Comparison of ENCODE assay signal across 1 cellular context in the genomic region with DNA sequence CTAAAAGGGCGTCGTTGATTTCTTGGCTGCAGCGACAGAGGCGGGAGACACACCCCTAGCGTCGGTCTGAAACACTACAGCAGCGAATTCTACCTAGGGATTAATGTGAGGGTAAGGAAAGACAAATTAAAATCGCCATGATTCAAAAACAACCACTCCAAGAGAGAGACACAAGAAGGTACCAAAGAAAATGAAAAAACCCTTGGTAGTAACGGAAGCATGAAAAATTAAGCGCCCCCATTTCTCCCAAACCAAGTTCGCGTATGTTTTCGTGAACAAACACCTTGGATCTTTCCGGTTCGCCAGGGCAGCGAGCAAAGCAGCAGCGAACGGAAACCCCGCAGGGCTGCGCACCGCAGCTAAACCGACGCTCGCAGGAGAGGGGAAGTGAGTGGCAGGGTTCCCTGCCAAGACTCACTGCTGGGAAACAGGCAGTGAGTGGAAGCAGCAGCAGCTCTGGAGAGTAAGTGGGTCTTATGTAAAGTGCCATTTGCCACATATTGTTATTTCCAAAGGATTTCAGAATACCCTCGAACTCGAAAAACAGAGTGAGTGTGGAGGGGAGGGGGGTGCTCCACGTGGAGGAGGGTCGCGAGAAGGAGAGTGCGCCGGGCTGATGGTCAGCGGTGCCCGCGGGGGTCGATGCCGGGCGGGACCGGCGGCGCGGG.
A peak's percentile ranks its signal among the peaks of the same experiment; 100 is the strongest.
TF ChIP-seq lines count a peak whose summit lies in the region.

No MANE protein-coding gene starts in this region.

TF ChIP-seq in K562, 482 proteins besides CTCF, POLR2A, EP300 and RAD21 (continued from another document and continues in another):
- TF ChIP-seq POLR2B (IDR thresholded peaks at IDR 0.05; ENCODE audit: low read depth, partially characterized antibody) (no peak), NEUROD1 (IDR thresholded peaks at IDR 0.05; ENCODE audit: borderline replicate concordance, low read depth, low read length, partially characterized antibody) (peak; percentile 31), PHB (CRISPR knock-in tag; IDR thresholded peaks at IDR 0.05) (no peak), DACH1 (IDR thresholded peaks at IDR 0.05; ENCODE audit: partially characterized antibody) (no peak), FOXA1 (IDR thresholded peaks at IDR 0.05; ENCODE audit: borderline replicate concordance) (no peak), RBM17 (IDR thresholded peaks at IDR 0.05; ENCODE audit: borderline replicate concordance, low read depth, low read length) (no peak), NR1H2 (CRISPR knock-in tag; IDR thresholded peaks at IDR 0.05) (no peak), KLF13 (tag; IDR thresholded peaks at IDR 0.05; ENCODE audit: borderline replicate concordance, low read depth) (no peak), TBP (optimal IDR thresholded peaks at IDR 0.05; ENCODE audit: low read depth, low read length) (no peak), FOXA3 (CRISPR knock-in tag; conservative IDR thresholded peaks at IDR 0.05 in 1 of 2, IDR thresholded peaks at IDR 0.05 in 1 of 2) (no peak), KLF6 (CRISPR knock-in tag; IDR thresholded peaks at IDR 0.05; ENCODE audit: borderline replicate concordance) (no peak), SP1 (CRISPR knock-in tag; IDR thresholded peaks at IDR 0.05) (no peak; the same call in 1 of the 2 replicates), BRD9 (IDR thresholded peaks at IDR 0.05; ENCODE audit: low read depth, partially characterized antibody) (no peak), PRPF4 (IDR thresholded peaks at IDR 0.05; ENCODE audit: insufficient read depth, low read depth, low read length, poor library complexity, severe bottlenecking) (no peak), THAP7 (CRISPR knock-in tag; IDR thresholded peaks at IDR 0.05) (no peak), NFRKB (IDR thresholded peaks at IDR 0.05; ENCODE audit: low read depth) (no peak), HNRNPLL (IDR thresholded peaks at IDR 0.05; ENCODE audit: low read depth, low read length, poor library complexity, severe bottlenecking) (peak; percentile 96), ZNF408 (CRISPR knock-in tag; IDR thresholded peaks at IDR 0.05; ENCODE audit: low read depth) (no peak), ARID2 (IDR thresholded peaks at IDR 0.05) (no peak), POLR2AphosphoS5 (IDR thresholded peaks at IDR 0.05; ENCODE audit: control insufficient read depth, insufficient read depth, low read depth, low read length) (no peak; the same call in 1 of the 2 replicates), NR0B1 (IDR thresholded peaks at IDR 0.05; ENCODE audit: partially characterized antibody) (no peak), CHD2 (IDR thresholded peaks at IDR 0.05; ENCODE audit: low read depth, low read length) (no peak), TGIF2 (CRISPR knock-in tag; IDR thresholded peaks at IDR 0.05) (no peak), ZNF699 (CRISPR knock-in tag; IDR thresholded peaks at IDR 0.05; ENCODE audit: insufficient replicate concordance) (no peak), ZNF146 (CRISPR knock-in tag; IDR thresholded peaks at IDR 0.05; ENCODE audit: unreplicated experiment) (no peak), ILF3 (IDR thresholded peaks at IDR 0.05; ENCODE audit: borderline replicate concordance) (no peak), POLR3G (IDR thresholded peaks at IDR 0.05; ENCODE audit: extremely low read depth, insufficient read length, insufficient replicate concordance) (no peak), NRF1 (conservative IDR thresholded peaks at IDR 0.05 in 1 of 2, IDR thresholded peaks at IDR 0.05 in 1 of 2) (peak; percentile 80 to 82), ETV5 (CRISPR knock-in tag; IDR thresholded peaks at IDR 0.05; ENCODE audit: low read depth) (peak; percentile 10; the same call in 1 of the 2 replicates), PCBP2 (IDR thresholded peaks at IDR 0.05; ENCODE audit: low read depth, low read length, poor library complexity, severe bottlenecking) (no peak), ZNF77 (CRISPR knock-in tag; IDR thresholded peaks at IDR 0.05) (no peak), DNMT1 (IDR thresholded peaks at IDR 0.05) (no peak), ZNF184 (CRISPR knock-in tag; IDR thresholded peaks at IDR 0.05) (no peak), NFXL1 (CRISPR knock-in tag; IDR thresholded peaks at IDR 0.05) (no peak), SREBF1 (IDR thresholded peaks at IDR 0.05; ENCODE audit: borderline replicate concordance, low read depth, low read length) (no peak), ERF (CRISPR knock-in tag; IDR thresholded peaks at IDR 0.05) (no peak), RBM22 (IDR thresholded peaks at IDR 0.05; ENCODE audit: low read depth, low read length, poor library complexity, severe bottlenecking) (no peak), GATA2 (CRISPR knock-in tag; IDR thresholded peaks at IDR 0.05) (no peak), ZNF436 (CRISPR knock-in tag; IDR thresholded peaks at IDR 0.05) (no peak), SRSF7 (optimal IDR thresholded peaks at IDR 0.05; ENCODE audit: low read depth, low read length) (no peak), HNRNPH1 (optimal IDR thresholded peaks at IDR 0.05; ENCODE audit: low read depth, low read length) (no peak), POLR2AphosphoS2 (IDR thresholded peaks at IDR 0.05; ENCODE audit: low read length) (no peak), BMI1 (IDR thresholded peaks at IDR 0.05; ENCODE audit: low read length) (no peak), PURB (CRISPR knock-in tag; IDR thresholded peaks at IDR 0.05; ENCODE audit: low read depth) (no peak), HMGXB4 (CRISPR knock-in tag; IDR thresholded peaks at IDR 0.05) (no peak)
- TF ChIP-seq, protein P1, sequence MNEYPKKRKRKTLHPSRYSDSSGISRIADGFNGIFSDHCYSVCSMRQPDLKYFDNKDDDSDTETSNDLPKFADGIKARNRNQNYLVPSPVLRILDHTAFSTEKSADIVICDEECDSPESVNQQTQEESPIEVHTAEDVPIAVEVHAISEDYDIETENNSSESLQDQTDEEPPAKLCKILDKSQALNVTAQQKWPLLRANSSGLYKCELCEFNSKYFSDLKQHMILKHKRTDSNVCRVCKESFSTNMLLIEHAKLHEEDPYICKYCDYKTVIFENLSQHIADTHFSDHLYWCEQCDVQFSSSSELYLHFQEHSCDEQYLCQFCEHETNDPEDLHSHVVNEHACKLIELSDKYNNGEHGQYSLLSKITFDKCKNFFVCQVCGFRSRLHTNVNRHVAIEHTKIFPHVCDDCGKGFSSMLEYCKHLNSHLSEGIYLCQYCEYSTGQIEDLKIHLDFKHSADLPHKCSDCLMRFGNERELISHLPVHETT (CRISPR knock-in tag; conservative IDR thresholded peaks at IDR 0.05 in 1 of 2, IDR thresholded peaks at IDR 0.05 in 1 of 2) = no peak
- TF ChIP-seq, protein P2, sequence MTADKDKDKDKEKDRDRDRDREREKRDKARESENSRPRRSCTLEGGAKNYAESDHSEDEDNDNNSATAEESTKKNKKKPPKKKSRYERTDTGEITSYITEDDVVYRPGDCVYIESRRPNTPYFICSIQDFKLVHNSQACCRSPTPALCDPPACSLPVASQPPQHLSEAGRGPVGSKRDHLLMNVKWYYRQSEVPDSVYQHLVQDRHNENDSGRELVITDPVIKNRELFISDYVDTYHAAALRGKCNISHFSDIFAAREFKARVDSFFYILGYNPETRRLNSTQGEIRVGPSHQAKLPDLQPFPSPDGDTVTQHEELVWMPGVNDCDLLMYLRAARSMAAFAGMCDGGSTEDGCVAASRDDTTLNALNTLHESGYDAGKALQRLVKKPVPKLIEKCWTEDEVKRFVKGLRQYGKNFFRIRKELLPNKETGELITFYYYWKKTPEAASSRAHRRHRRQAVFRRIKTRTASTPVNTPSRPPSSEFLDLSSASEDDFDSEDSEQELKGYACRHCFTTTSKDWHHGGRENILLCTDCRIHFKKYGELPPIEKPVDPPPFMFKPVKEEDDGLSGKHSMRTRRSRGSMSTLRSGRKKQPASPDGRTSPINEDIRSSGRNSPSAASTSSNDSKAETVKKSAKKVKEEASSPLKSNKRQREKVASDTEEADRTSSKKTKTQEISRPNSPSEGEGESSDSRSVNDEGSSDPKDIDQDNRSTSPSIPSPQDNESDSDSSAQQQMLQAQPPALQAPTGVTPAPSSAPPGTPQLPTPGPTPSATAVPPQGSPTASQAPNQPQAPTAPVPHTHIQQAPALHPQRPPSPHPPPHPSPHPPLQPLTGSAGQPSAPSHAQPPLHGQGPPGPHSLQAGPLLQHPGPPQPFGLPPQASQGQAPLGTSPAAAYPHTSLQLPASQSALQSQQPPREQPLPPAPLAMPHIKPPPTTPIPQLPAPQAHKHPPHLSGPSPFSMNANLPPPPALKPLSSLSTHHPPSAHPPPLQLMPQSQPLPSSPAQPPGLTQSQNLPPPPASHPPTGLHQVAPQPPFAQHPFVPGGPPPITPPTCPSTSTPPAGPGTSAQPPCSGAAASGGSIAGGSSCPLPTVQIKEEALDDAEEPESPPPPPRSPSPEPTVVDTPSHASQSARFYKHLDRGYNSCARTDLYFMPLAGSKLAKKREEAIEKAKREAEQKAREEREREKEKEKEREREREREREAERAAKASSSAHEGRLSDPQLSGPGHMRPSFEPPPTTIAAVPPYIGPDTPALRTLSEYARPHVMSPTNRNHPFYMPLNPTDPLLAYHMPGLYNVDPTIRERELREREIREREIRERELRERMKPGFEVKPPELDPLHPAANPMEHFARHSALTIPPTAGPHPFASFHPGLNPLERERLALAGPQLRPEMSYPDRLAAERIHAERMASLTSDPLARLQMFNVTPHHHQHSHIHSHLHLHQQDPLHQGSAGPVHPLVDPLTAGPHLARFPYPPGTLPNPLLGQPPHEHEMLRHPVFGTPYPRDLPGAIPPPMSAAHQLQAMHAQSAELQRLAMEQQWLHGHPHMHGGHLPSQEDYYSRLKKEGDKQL (CRISPR knock-in tag; IDR thresholded peaks at IDR 0.05; ENCODE audit: borderline replicate concordance) = no peak
- TF ChIP-seq, protein P3, sequence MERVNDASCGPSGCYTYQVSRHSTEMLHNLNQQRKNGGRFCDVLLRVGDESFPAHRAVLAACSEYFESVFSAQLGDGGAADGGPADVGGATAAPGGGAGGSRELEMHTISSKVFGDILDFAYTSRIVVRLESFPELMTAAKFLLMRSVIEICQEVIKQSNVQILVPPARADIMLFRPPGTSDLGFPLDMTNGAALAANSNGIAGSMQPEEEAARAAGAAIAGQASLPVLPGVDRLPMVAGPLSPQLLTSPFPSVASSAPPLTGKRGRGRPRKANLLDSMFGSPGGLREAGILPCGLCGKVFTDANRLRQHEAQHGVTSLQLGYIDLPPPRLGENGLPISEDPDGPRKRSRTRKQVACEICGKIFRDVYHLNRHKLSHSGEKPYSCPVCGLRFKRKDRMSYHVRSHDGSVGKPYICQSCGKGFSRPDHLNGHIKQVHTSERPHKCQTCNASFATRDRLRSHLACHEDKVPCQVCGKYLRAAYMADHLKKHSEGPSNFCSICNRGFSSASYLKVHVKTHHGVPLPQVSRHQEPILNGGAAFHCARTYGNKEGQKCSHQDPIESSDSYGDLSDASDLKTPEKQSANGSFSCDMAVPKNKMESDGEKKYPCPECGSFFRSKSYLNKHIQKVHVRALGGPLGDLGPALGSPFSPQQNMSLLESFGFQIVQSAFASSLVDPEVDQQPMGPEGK (CRISPR knock-in tag; IDR thresholded peaks at IDR 0.05; ENCODE audit: borderline replicate concordance) = 0 out of 2 replicates have a peak, but pooled peaks have one; percentile 45
- TF ChIP-seq, protein P4, sequence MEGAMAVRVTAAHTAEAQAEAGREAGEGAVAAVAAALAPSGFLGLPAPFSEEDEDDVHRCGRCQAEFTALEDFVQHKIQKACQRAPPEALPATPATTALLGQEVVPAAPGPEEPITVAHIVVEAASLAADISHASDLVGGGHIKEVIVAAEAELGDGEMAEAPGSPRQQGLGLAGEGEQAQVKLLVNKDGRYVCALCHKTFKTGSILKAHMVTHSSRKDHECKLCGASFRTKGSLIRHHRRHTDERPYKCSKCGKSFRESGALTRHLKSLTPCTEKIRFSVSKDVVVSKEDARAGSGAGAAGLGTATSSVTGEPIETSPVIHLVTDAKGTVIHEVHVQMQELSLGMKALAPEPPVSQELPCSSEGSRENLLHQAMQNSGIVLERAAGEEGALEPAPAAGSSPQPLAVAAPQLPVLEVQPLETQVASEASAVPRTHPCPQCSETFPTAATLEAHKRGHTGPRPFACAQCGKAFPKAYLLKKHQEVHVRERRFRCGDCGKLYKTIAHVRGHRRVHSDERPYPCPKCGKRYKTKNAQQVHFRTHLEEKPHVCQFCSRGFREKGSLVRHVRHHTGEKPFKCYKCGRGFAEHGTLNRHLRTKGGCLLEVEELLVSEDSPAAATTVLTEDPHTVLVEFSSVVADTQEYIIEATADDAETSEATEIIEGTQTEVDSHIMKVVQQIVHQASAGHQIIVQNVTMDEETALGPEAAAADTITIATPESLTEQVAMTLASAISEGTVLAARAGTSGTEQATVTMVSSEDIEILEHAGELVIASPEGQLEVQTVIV (CRISPR knock-in tag; IDR thresholded peaks at IDR 0.05; ENCODE audit: borderline replicate concordance) = no peak
- TF ChIP-seq, protein P5, sequence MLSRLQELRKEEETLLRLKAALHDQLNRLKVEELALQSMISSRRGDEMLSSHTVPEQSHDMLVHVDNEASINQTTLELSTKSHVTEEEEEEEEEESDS (CRISPR knock-in tag; IDR thresholded peaks at IDR 0.05) = no peak
